Comparison of ENCODE assay signal across 27 cellular contexts in the genomic region with DNA sequence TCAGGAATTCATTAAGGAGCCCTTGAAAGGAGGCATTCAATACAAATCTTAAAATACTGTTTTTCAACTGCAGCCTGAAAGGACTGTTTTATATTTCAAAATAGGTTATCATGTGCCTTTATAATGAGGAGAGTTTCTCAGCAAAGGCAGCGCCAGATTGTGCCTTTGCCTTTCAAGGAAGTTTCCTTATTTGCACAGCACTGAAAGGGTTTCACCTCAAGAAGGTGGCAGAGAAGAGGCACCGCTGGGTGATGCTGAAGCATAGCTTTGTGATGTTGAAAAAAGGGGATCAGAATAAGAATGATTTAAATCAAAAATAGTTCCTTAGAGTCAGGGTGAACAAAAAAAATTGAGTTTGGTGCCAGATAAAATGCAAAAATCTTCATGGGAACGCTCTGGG.
"Had no signal": no experiment of that assay in that cellular context is flagged by ENCODE, and none has a peak within 500 bp of the region (broad histone marks: within the 10 kb centered on the region; RNA-seq: fewer than 3 reads in every experiment).

No MANE protein-coding gene starts in this region.

- H3K27me3 Mint-ChIP-seq: activated CD4-positive, alpha-beta T cell treated with anti-CD3 and anti-CD28 coated beads, Interleukin-2, amount 10 ng/mL, durations not matched to agents 7 days and 5 days; activated T-cell treated with anti-CD3 and anti-CD28 coated beads, Interleukin-2, amount 50 U/mL, for 24 hours; central memory CD8-positive, alpha-beta T cell; dendritic cell treated with granulocyte-macrophage colony-stimulating factor and Interleukin-4, amounts not matched to agents 40 ng/mL and 50 ng/mL, for 4 days had no signal

- H3K36me3 Mint-ChIP-seq: activated naive CD8-positive, alpha-beta T cell had no signal

- H3K9me3 Mint-ChIP-seq: activated CD4-positive, alpha-beta memory T cell treated with anti-CD3 and anti-CD28 coated beads, Interleukin-2, amount 10 ng/mL, durations not matched to agents 7 days and 5 days; activated CD4-positive, alpha-beta T cell treated with anti-CD3 and anti-CD28 coated beads, Interleukin-2, amount 10 ng/mL, durations not matched to agents 7 days and 5 days; activated T-cell treated with anti-CD3 and anti-CD28 coated beads, Interleukin-2, amount 50 U/mL, for 24 hours; activated T-cell treated with anti-CD3 and anti-CD28 coated beads, Interleukin-2, amount 50 U/mL, for 72 hours; dendritic cell treated with granulocyte-macrophage colony-stimulating factor and Interleukin-4, amounts not matched to agents 40 ng/mL and 50 ng/mL, for 4 days; endodermal cell had no signal

- H3K27ac Mint-ChIP-seq: activated CD4-positive, alpha-beta memory T cell treated with anti-CD3 and anti-CD28 coated beads, Interleukin-2, amount 10 ng/mL, durations not matched to agents 7 days and 5 days; activated CD4-positive, alpha-beta T cell treated with anti-CD3 and anti-CD28 coated beads, Interleukin-2, amount 10 ng/mL, durations not matched to agents 7 days and 5 days; activated naive CD8-positive, alpha-beta T cell; activated T-cell treated with anti-CD3 and anti-CD28 coated beads, Interleukin-2, amount 50 U/mL, for 24 hours; activated T-cell treated with anti-CD3 and anti-CD28 coated beads, Interleukin-2, amount 50 U/mL, for 72 hours; dendritic cell treated with granulocyte-macrophage colony-stimulating factor and Interleukin-4, amounts not matched to agents 40 ng/mL and 50 ng/mL, for 4 days; endodermal cell; T-helper 17 cell had no signal

- H3K4me3 ChIP-seq: coronary artery, dorsolateral prefrontal cortex, gastrocnemius medialis, heart left ventricle had no signal

- H3K27me3 ChIP-seq: brain microvascular endothelial cell, gastrocnemius medialis, heart left ventricle had no signal

- H3K36me3 ChIP-seq: brain microvascular endothelial cell, gastrocnemius medialis, heart left ventricle had no signal

- H3K9me3 ChIP-seq: gastrocnemius medialis, heart left ventricle had no signal

- H3K4me3 Mint-ChIP-seq: activated CD4-positive, alpha-beta memory T cell treated with anti-CD3 and anti-CD28 coated beads, Interleukin-2, amount 10 ng/mL, durations not matched to agents 7 days and 5 days; activated CD4-positive, alpha-beta T cell treated with anti-CD3 and anti-CD28 coated beads, Interleukin-2, amount 10 ng/mL, durations not matched to agents 7 days and 5 days; activated naive CD8-positive, alpha-beta T cell; activated T-cell treated with anti-CD3 and anti-CD28 coated beads, Interleukin-2, amount 50 U/mL, for 24 hours; activated T-cell treated with anti-CD3 and anti-CD28 coated beads, Interleukin-2, amount 50 U/mL, for 72 hours; central memory CD8-positive, alpha-beta T cell; dendritic cell treated with granulocyte-macrophage colony-stimulating factor and Interleukin-4, amounts not matched to agents 40 ng/mL and 50 ng/mL, for 4 days; endodermal cell; T-helper 17 cell had no signal

- ATAC-seq: activated T-cell treated with anti-CD3 and anti-CD28 coated beads, Interleukin-2, amount 50 U/mL, for 72 hours; esophagus mucosa; gastrocnemius medialis; heart left ventricle; T-helper 17 cell had no signal

- H3K4me1 ChIP-seq: gastrocnemius medialis, heart left ventricle had no signal

- DNase-seq: activated CD4-positive, alpha-beta memory T cell treated with anti-CD3 and anti-CD28 coated beads, Interleukin-2, amount 10 ng/mL, durations not matched to agents 7 days and 5 days; activated CD4-positive, alpha-beta T cell treated with anti-CD3 and anti-CD28 coated beads for 1 hour; activated CD4-positive, alpha-beta T cell treated with anti-CD3 and anti-CD28 coated beads for 4 hours; activated CD4-positive, alpha-beta T cell treated with anti-CD3 and anti-CD28 coated beads, Interleukin-2, amount 10 ng/mL, durations not matched to agents 7 days and 5 days; activated CD4-positive, alpha-beta T cell treated with anti-CD3 and anti-CD28 coated beads, Interleukin-2, amount 50 U/mL, for 4 hours; activated CD8-positive, alpha-beta memory T cell treated with anti-CD3 and anti-CD28 coated beads, Interleukin-2, amount 50 U/mL, for 48 hours; activated gamma-delta T cell treated with Interleukin-2 at 50 U/mL for 16 hours; activated naive CD4-positive, alpha-beta T cell treated with anti-CD3 and anti-CD28 coated beads, Interleukin-2, amount 50 U/mL, for 16 hours; activated naive CD4-positive, alpha-beta T cell treated with Interleukin-2 at 50 U/mL for 16 hours; activated T-cell treated with anti-CD3 and anti-CD28 coated beads for 4 hours; activated T-cell treated with anti-CD3 and anti-CD28 coated beads, Interleukin-2, amount 50 U/mL, for 24 hours; activated T-cell treated with anti-CD3 and anti-CD28 coated beads, Interleukin-2, amount 50 U/mL, for 72 hours; amniotic stem cell; brain microvascular endothelial cell; effector memory CD4-positive, alpha-beta T cell; endodermal cell; foreskin fibroblast; gastrocnemius medialis; glutamatergic neuron; heart left ventricle; T-helper 17 cell had no signal

- H3K27ac ChIP-seq: brain microvascular endothelial cell, coronary artery, gastrocnemius medialis, heart left ventricle had no signal

- H3K4me1 Mint-ChIP-seq: activated CD4-positive, alpha-beta memory T cell treated with anti-CD3 and anti-CD28 coated beads, Interleukin-2, amount 10 ng/mL, durations not matched to agents 7 days and 5 days; activated CD4-positive, alpha-beta T cell treated with anti-CD3 and anti-CD28 coated beads, Interleukin-2, amount 10 ng/mL, durations not matched to agents 7 days and 5 days; central memory CD8-positive, alpha-beta T cell; T-helper 17 cell had no signal
